ENCODE assay signal across 15 cellular contexts in the genomic region with DNA sequence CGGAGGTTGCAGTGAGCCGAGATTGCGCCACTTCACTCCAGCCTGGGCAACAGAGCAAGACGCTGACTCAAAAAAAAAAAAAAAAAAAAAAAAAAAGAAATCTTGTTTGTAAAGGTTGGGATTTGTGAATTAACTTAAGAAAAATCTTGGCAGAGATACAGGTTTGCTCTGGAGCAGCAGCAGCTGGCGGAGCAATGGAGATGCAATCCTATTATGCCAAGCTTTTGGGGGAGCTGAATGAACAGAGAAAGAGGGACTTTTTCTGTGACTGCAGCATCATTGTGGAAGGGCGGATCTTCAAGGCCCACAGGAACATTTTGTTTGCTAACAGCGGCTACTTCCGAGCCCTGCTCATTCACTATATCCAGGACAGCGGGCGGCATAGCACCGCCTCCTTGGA. TPM values are rescaled to one million over a fixed set of nuclear protein-coding genes. Genes with fewer than 3 reads are reported as not detected.
"Had no signal": no experiment of that assay in that cellular context is flagged by ENCODE, and none has a peak within 500 bp of the region (broad histone marks: within the 10 kb centered on the region; RNA-seq: fewer than 3 reads in every experiment).

No MANE protein-coding gene starts in this region.

- H3K27me3 ChIP-seq: ovary had no signal

- ATAC-seq: activated T-helper 17 cell treated with anti-CD3 and anti-CD28 coated beads, Interleukin-2, amount 50 U/mL, for 72 hours; left lung; mucosa of descending colon had no signal

- H3K4me1 ChIP-seq: right lobe of liver had no signal

- H3K4me3 ChIP-seq: body of pancreas, gastrocnemius medialis, heart left ventricle, left lung, mucosa of descending colon, neural progenitor cell, ovary, right lobe of liver, smooth muscle cell had no signal

- H3K9me3 ChIP-seq: body of pancreas, gastrocnemius medialis, heart left ventricle, left lung, mucosa of descending colon, ovary, right lobe of liver had no signal

- H3K27ac ChIP-seq: body of pancreas, epithelial cell of prostate, gastrocnemius medialis, heart left ventricle, left lung, neural progenitor cell, ovary, right lobe of liver had no signal

- DNase-seq: activated CD4-positive, alpha-beta memory T cell treated with anti-CD3 and anti-CD28 coated beads, Interleukin-2, amount 10 ng/mL, durations not matched to agents 7 days and 5 days; activated CD4-positive, CD25-positive, alpha-beta regulatory T cell; activated naive CD4-positive, alpha-beta T cell; activated T-cell treated with anti-CD3 and anti-CD28 coated beads, Interleukin-2, amount 50 U/mL, for 1 hour; gastrocnemius medialis; heart left ventricle; ovary had no signal

- H3K36me3 ChIP-seq: gastrocnemius medialis, heart left ventricle, left lung, neural progenitor cell, ovary, right lobe of liver had no signal

RNA-seq across cellular contexts. Expression of gene ZBTB8B, which starts 5.6 kb away (rescaled TPM):
- total RNA-seq: activated CD4-positive, alpha-beta memory T cell treated with anti-CD3 and anti-CD28 coated beads, Interleukin-2, amount 10 ng/mL, durations not matched to agents 7 days and 5 days; activated T-helper 17 cell treated with anti-CD3 and anti-CD28 coated beads, Interleukin-2, amount 50 U/mL, for 72 hours; gastrocnemius medialis; right lobe of liver had no signal
